ENCODE assay signal across 12 cellular contexts in the genomic region with DNA sequence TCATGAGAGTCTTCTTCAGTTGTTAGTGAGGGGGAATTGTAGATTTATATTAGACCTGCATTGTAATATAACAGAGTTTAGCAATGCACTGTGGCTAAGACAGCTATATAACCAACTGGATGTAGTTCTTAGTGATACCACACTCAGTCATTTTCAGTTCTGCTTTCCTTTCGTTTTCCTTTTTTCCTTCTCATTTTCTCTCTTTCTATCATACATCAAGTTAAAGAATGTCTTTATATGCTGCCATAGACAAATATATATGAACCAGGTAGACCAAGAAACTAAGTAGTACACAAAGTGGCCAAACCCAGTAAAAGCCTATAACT. TPM values are rescaled to one million over a fixed set of nuclear protein-coding genes. Genes with fewer than 3 reads are reported as not detected.
A peak's percentile ranks its signal among the peaks of the same experiment; 100 is the strongest.
DNase-seq lines count a peak whose midpoint lies in the region; ATAC-seq and TF ChIP-seq lines count a peak whose summit lies in the region.
"Had no signal": no experiment of that assay in that cellular context is flagged by ENCODE, and none has a peak within 500 bp of the region (broad histone marks: within the 10 kb centered on the region; RNA-seq: fewer than 3 reads in every experiment).

No MANE protein-coding gene starts in this region.

- no peaks in the 10 kb centered on the region for H3K27me3 ChIP-seq in uterus

- DNase-seq in endothelial cell (ENCODE audit: low spot score), result no peak
- DNase-seq in 8988T, result no peak
- DNase-seq in uterus, result no peak
- no peak for DNase-seq in globus pallidus (ENCODE audit: low spot score)
- DNase-seq: activated CD4-positive, CD25-positive, alpha-beta regulatory T cell; cerebellar nuclear complex; NCI-H226; stimulated activated CD8-positive, alpha-beta memory T cell treated with anti-CD3 and anti-CD28 coated beads, Interleukin-4, amount 100 ng/mL, for 48 hours had no signal

- no peak overlapping the region for H3K4me3 Mint-ChIP-seq in dendritic cell treated with granulocyte-macrophage colony-stimulating factor and Interleukin-4, amounts not matched to agents 40 ng/mL and 50 ng/mL, for 4 days
- no peak overlapping the region for H3K4me3 Mint-ChIP-seq in endothelial cell (ENCODE audit: unreplicated experiment)

- TF ChIP-seq CTCF in endothelial cell (IDR thresholded peaks at IDR 0.05; ENCODE audit: unreplicated experiment) (no peak), uterus (IDR thresholded peaks at IDR 0.05) (no peak)

- H3K27ac ChIP-seq in uterus, result no peak overlapping the region

- no peaks in the 10 kb centered on the region for H3K9me3 ChIP-seq in uterus

- no peaks in the 10 kb centered on the region for H3K4me1 ChIP-seq in uterus

- H3K4me1 Mint-ChIP-seq in dendritic cell treated with granulocyte-macrophage colony-stimulating factor and Interleukin-4, amounts not matched to agents 40 ng/mL and 50 ng/mL, for 4 days (ENCODE audit: low read depth), result peaks cover 44% of the 10 kb centered on the region
- peaks cover 18% of the 10 kb centered on the region for H3K4me1 Mint-ChIP-seq in endothelial cell (ENCODE audit: unreplicated experiment)

- no peak overlapping the region for H3K4me3 ChIP-seq in uterus

- peak; percentile 61 for ATAC-seq in GM18511 (IDR thresholded peaks at IDR 0.05; ENCODE audit: unreplicated experiment)
- ATAC-seq in GM21526 (IDR thresholded peaks at IDR 0.05; ENCODE audit: low FRiP score, unreplicated experiment), result peak; percentile 41
- peak; percentile 33 for ATAC-seq in HG03469 (IDR thresholded peaks at IDR 0.05; ENCODE audit: unreplicated experiment)

- intact Hi-C loops in dendritic cell treated with granulocyte-macrophage colony-stimulating factor and Interleukin-4, amounts not matched to agents 40 ng/mL and 50 ng/mL, for 4 days (cut with micrococcal nuclease), result no loop called here
- intact Hi-C loops in uterus (cut with DNase I; ENCODE audit: low total_unique reads), result no loop called here

- peak overlapping the region; percentile 38 for H3K27ac Mint-ChIP-seq in dendritic cell treated with granulocyte-macrophage colony-stimulating factor and Interleukin-4, amounts not matched to agents 40 ng/mL and 50 ng/mL, for 4 days
- H3K27ac Mint-ChIP-seq in endothelial cell (ENCODE audit: unreplicated experiment), result no peak overlapping the region

- no peaks in the 10 kb centered on the region for H3K27me3 Mint-ChIP-seq in dendritic cell treated with granulocyte-macrophage colony-stimulating factor and Interleukin-4, amounts not matched to agents 40 ng/mL and 50 ng/mL, for 4 days
- H3K27me3 Mint-ChIP-seq in endothelial cell (ENCODE audit: unreplicated experiment), result no peaks in the 10 kb centered on the region

- TF ChIP-seq POLR2A in uterus (IDR thresholded peaks at IDR 0.05), result no peak

- H3K9me3 Mint-ChIP-seq in dendritic cell treated with granulocyte-macrophage colony-stimulating factor and Interleukin-4, amounts not matched to agents 40 ng/mL and 50 ng/mL, for 4 days, result no peaks in the 10 kb centered on the region
- no peaks in the 10 kb centered on the region for H3K9me3 Mint-ChIP-seq in endothelial cell (ENCODE audit: unreplicated experiment)

- H3K36me3 Mint-ChIP-seq in dendritic cell treated with granulocyte-macrophage colony-stimulating factor and Interleukin-4, amounts not matched to agents 40 ng/mL and 50 ng/mL, for 4 days (ENCODE audit: low read depth), result no peaks in the 10 kb centered on the region
- H3K36me3 Mint-ChIP-seq in endothelial cell (ENCODE audit: low read depth, unreplicated experiment), result no peaks in the 10 kb centered on the region

- no peaks in the 10 kb centered on the region for H3K36me3 ChIP-seq in uterus

RNA-seq across cellular contexts. Expression of gene CD47, which starts 43.7 kb away (rescaled TPM):
- total RNA-seq in endothelial cell (ENCODE audit: unreplicated experiment) (89.6 TPM), uterus (100 to 1,000 TPM in 1 of 4 donors, 10 to 100 TPM in 3; 29.2 to 210 (median 67.1) TPM)
